ENCODE assay signal across 8 cellular contexts in the genomic region with DNA sequence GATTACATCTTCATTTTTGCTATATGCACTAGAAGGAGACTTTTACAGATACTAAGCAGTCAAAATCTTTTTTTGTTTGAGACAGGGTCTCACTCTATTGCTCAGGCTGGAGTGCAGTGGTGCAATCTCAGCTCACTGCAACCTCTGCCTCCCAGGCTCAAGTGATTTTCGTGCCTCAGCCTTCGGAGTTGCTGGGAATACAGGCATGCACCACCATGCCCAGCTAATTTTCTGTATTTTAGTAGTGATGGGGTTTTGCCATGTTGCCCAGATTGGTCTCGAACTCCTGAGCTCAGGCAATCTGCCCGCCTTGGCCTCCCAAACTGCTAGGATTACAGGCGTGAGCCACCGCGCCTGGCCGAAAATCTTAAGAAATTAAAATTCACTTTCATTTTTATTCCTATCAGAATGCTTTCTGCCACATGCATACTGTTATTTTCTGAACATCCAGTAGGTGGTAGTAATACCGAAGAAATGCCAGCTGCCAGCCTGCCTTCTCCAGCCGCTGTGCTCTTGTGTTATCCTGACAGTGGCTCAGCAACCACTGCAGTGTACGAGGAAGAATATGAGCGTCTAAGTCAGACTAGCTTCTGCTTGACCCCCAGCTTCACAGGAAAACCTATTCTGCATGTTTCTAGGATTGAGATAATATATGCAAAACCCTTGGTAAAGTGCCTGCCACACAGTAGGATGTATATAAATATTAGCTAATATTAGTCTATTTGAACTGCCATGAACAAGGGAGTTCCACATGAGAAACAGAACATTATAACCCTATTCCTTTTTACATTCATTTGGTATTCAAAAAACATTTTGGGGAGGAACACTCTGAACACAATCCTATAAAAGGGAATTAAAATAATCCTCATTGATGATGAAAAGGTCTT. TPM values are rescaled to one million over a fixed set of nuclear protein-coding genes. Genes with fewer than 3 reads are reported as not detected.
A peak's percentile ranks its signal among the peaks of the same experiment; 100 is the strongest.
DNase-seq lines count a peak whose midpoint lies in the region; ATAC-seq and TF ChIP-seq lines count a peak whose summit lies in the region.

No MANE protein-coding gene starts in this region.

- H3K9me3 ChIP-seq in colonic mucosa (no peaks in the 10 kb centered on the region), liver (ENCODE audit: control insufficient read depth in 4 of 4, low read length in 3 of 4) (no peaks in the 10 kb centered on the region)

- H3K27me3 Mint-ChIP-seq in activated B cell treated with CpG ODN at 0.5 μM for 24 hours: no peaks in the 10 kb centered on the region

- intact Hi-C loops in activated B cell treated with CpG ODN at 0.5 μM for 24 hours (cut with micrococcal nuclease): loop anchor here (1.0 to 2.0 kb wide), 5 partner anchors 35 to 619 kb away; no protein-coding TSS in a partner anchor
- intact Hi-C loops in colonic mucosa (cut with DNase I): loop anchor here (10.0 kb wide), 1 partner anchor 617 kb away; no protein-coding TSS in a partner anchor

- H3K4me1 Mint-ChIP-seq in activated B cell treated with CpG ODN at 0.5 μM for 24 hours: peaks cover 15% of the 10 kb centered on the region

- H3K9ac ChIP-seq in colonic mucosa (ENCODE audit: low read depth in 2 of 2, low read length in 2 of 2) (no peak overlapping the region), liver (ENCODE audit: low read depth in 1 of 2, low read length in 2 of 2) (no peak overlapping the region)

- no peaks in the 10 kb centered on the region for H3K36me3 ChIP-seq in colonic mucosa
- H3K36me3 ChIP-seq in liver (ENCODE audit: control insufficient read depth in 4 of 4, insufficient read depth in 3 of 4, low read depth in 1 of 4, low read length in 3 of 4): no peaks in the 10 kb centered on the region

- POLR2A ChIA-PET in activated B cell treated with CpG ODN at 0.5 μM for 24 hours (lab: Charles Lee): no interaction called here

- no peak overlapping the region for H3K4me3 ChIP-seq in AG09309 (ENCODE audit: control insufficient read depth, low read depth, low read length)
- peak overlapping the region; percentile 18 for H3K4me3 ChIP-seq in colonic mucosa
- peak overlapping the region in 1 of 3 donors; percentile 2 for H3K4me3 ChIP-seq in liver (ENCODE audit: low read depth in 1 of 3, low read length in 3 of 3)

- TF ChIP-seq RAD21 in liver (IDR thresholded peaks at IDR 0.05): peak; percentile 90 to 93

- H3K27ac Mint-ChIP-seq in activated B cell treated with CpG ODN at 0.5 μM for 24 hours: peak overlapping the region; percentile 35

- H3K27ac ChIP-seq in colonic mucosa (no peak overlapping the region), liver (ENCODE audit: low read depth in 1 of 2, low read length in 2 of 2) (no peak overlapping the region)

- peak; percentile 64 for ATAC-seq in GM18517 (IDR thresholded peaks at IDR 0.05; ENCODE audit: unreplicated experiment)
- ATAC-seq in HG03097 (IDR thresholded peaks at IDR 0.05; ENCODE audit: low FRiP score, unreplicated experiment): peak; percentile 57
- peak; percentile 90 for ATAC-seq in activated B cell treated with CpG ODN at 0.5 μM for 24 hours (ENCODE audit: low read depth)

- H3K9me3 Mint-ChIP-seq in activated B cell treated with CpG ODN at 0.5 μM for 24 hours: no peaks in the 10 kb centered on the region

- H3K4me3 Mint-ChIP-seq in activated B cell treated with CpG ODN at 0.5 μM for 24 hours: no peak overlapping the region

- CTCF ChIA-PET in activated B cell treated with CpG ODN at 0.5 μM for 24 hours (lab: Charles Lee): interaction anchor here (0.8 to 3.6 kb wide), 12 partner anchors 15 to 619 kb away, joined by 3 to 21 read pairs (median 4); a partner anchor contains a TSS

- H3K36me3 Mint-ChIP-seq in activated B cell treated with CpG ODN at 0.5 μM for 24 hours (ENCODE audit: low read depth): peaks cover 10% of the 10 kb centered on the region

- H3K4me1 ChIP-seq in colonic mucosa: no peaks in the 10 kb centered on the region
- H3K4me1 ChIP-seq in liver (ENCODE audit: control insufficient read depth in 4 of 4, insufficient read depth in 4 of 4, low read length in 3 of 4): peaks cover 0 to 16% (median 9%) of the 10 kb centered on the region in 4 donors

- WGBS in liver: 29% methylated on average over 12 of the region's 12 CpGs

- peak; percentile 54 for TF ChIP-seq CTCF in AG09309 (IDR thresholded peaks at IDR 0.05; ENCODE audit: control insufficient read depth, insufficient read depth, low read depth, low read length, missing control alignments)
- TF ChIP-seq CTCF in activated B cell treated with CpG ODN at 0.5 μM for 24 hours (IDR thresholded peaks at IDR 0.05): no peak
- TF ChIP-seq CTCF in colonic mucosa (IDR thresholded peaks at IDR 0.05): peak; percentile 77
- TF ChIP-seq CTCF in liver (IDR thresholded peaks at IDR 0.05; ENCODE audit: low read depth, low read length, missing input control): peak; percentile 81

- H3K27me3 ChIP-seq in colonic mucosa (no peaks in the 10 kb centered on the region), liver (ENCODE audit: control insufficient read depth in 4 of 4, insufficient read depth in 4 of 4, low read length in 3 of 4) (no peaks in the 10 kb centered on the region)

- DNase-seq in AG09309 (ENCODE audit: low read depth) (peak; percentile 24), NCI-H226 (peak; percentile 50), activated B cell treated with CpG ODN at 0.5 μM for 24 hours (no peak), colonic mucosa (peak; percentile 46)
- peak; percentile 54 for DNase-seq in stimulated activated CD4-positive, alpha-beta T cell treated with anti-CD3 and anti-CD28 coated beads, Interleukin-4, amount 100 ng/mL, for 24 hours

TF ChIP-seq in liver, 16 proteins besides CTCF, POLR2A, EP300 and RAD21:
- no peak for TF ChIP-seq JUND (IDR thresholded peaks at IDR 0.05)
- TF ChIP-seq, protein P1, sequence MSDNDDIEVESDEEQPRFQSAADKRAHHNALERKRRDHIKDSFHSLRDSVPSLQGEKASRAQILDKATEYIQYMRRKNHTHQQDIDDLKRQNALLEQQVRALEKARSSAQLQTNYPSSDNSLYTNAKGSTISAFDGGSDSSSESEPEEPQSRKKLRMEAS (IDR thresholded peaks at IDR 0.05): no peak
- no peak for TF ChIP-seq RXRA (IDR thresholded peaks at IDR 0.05)
- TF ChIP-seq GABPA (IDR thresholded peaks at IDR 0.05 in 1 of 2, conservative IDR thresholded peaks at IDR 0.05 in 1 of 2): no peak
- TF ChIP-seq, protein P2, sequence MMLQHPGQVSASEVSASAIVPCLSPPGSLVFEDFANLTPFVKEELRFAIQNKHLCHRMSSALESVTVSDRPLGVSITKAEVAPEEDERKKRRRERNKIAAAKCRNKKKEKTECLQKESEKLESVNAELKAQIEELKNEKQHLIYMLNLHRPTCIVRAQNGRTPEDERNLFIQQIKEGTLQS (IDR thresholded peaks at IDR 0.05): no peak
- no peak for TF ChIP-seq SP1 (IDR thresholded peaks at IDR 0.05)
- TF ChIP-seq YY1 (IDR thresholded peaks at IDR 0.05): no peak
- no peak for TF ChIP-seq EGR1 (IDR thresholded peaks at IDR 0.05; ENCODE audit: low read depth in 2 of 2)
- TF ChIP-seq, protein P3, sequence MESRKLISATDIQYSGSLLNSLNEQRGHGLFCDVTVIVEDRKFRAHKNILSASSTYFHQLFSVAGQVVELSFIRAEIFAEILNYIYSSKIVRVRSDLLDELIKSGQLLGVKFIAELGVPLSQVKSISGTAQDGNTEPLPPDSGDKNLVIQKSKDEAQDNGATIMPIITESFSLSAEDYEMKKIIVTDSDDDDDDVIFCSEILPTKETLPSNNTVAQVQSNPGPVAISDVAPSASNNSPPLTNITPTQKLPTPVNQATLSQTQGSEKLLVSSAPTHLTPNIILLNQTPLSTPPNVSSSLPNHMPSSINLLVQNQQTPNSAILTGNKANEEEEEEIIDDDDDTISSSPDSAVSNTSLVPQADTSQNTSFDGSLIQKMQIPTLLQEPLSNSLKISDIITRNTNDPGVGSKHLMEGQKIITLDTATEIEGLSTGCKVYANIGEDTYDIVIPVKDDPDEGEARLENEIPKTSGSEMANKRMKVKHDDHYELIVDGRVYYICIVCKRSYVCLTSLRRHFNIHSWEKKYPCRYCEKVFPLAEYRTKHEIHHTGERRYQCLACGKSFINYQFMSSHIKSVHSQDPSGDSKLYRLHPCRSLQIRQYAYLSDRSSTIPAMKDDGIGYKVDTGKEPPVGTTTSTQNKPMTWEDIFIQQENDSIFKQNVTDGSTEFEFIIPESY (IDR thresholded peaks at IDR 0.05): no peak
- no peak for TF ChIP-seq HNF4G (IDR thresholded peaks at IDR 0.05)
- TF ChIP-seq, protein P4, sequence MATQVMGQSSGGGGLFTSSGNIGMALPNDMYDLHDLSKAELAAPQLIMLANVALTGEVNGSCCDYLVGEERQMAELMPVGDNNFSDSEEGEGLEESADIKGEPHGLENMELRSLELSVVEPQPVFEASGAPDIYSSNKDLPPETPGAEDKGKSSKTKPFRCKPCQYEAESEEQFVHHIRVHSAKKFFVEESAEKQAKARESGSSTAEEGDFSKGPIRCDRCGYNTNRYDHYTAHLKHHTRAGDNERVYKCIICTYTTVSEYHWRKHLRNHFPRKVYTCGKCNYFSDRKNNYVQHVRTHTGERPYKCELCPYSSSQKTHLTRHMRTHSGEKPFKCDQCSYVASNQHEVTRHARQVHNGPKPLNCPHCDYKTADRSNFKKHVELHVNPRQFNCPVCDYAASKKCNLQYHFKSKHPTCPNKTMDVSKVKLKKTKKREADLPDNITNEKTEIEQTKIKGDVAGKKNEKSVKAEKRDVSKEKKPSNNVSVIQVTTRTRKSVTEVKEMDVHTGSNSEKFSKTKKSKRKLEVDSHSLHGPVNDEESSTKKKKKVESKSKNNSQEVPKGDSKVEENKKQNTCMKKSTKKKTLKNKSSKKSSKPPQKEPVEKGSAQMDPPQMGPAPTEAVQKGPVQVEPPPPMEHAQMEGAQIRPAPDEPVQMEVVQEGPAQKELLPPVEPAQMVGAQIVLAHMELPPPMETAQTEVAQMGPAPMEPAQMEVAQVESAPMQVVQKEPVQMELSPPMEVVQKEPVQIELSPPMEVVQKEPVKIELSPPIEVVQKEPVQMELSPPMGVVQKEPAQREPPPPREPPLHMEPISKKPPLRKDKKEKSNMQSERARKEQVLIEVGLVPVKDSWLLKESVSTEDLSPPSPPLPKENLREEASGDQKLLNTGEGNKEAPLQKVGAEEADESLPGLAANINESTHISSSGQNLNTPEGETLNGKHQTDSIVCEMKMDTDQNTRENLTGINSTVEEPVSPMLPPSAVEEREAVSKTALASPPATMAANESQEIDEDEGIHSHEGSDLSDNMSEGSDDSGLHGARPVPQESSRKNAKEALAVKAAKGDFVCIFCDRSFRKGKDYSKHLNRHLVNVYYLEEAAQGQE (IDR thresholded peaks at IDR 0.05): no peak
- TF ChIP-seq FOXA2 (IDR thresholded peaks at IDR 0.05): no peak
- no peak for TF ChIP-seq NR2F2 (IDR thresholded peaks at IDR 0.05)
- no peak for TF ChIP-seq TAF1 (conservative IDR thresholded peaks at IDR 0.05)
- TF ChIP-seq HNF4A (conservative IDR thresholded peaks at IDR 0.05): no peak
- TF ChIP-seq FOXA1 (IDR thresholded peaks at IDR 0.05): no peak

RNA-seq across cellular contexts. Expression of a gene that starts 54.2 kb away (rescaled TPM):
- total RNA-seq in activated B cell treated with CpG ODN at 0.5 μM for 24 hours (58.4 and 60.5 TPM in 2 replicates), colonic mucosa (10 to 100 TPM; 16.7 to 17.0 TPM), liver (1 to 10 TPM; 7.9 to 8.1 TPM)
- 1 to 10 TPM; 5.5 to 8.0 TPM for polyA plus RNA-seq in liver
